ENCODE assay signal across 19 cellular contexts in genomic region chr4:151739118-151739517, GRCh38. TPM values are rescaled to one million over a fixed set of nuclear protein-coding genes. Genes with fewer than 3 reads are reported as not detected.
DNase-seq lines count a peak whose midpoint lies in the region; ATAC-seq, FAIRE-seq and TF ChIP-seq lines count a peak whose summit lies in the region.
"Had no signal": no experiment of that assay in that cellular context is flagged by ENCODE, and none has a peak within 500 bp of the region (broad histone marks: within the 10 kb centered on the region; RNA-seq: fewer than 3 reads in every experiment).

No MANE protein-coding gene starts in this region.

- no peak for TF ChIP-seq POLR2A in heart left ventricle (IDR thresholded peaks at IDR 0.05)

- peak; percentile 44 to 74 (median 69) for ATAC-seq in heart left ventricle

- H3K27ac ChIP-seq in heart left ventricle (peak overlapping the region in 8 of 12 donors; percentile 8 to 61 (median 44)), left ventricle myocardium inferior (replicated peaks) (peak overlapping the region; percentile 67), skeletal muscle tissue (ENCODE audit: low read depth, low read length) (peak overlapping the region; percentile 32), MM.1S (ENCODE audit: low read length) (no peak overlapping the region)
- H3K27ac ChIP-seq: GM23248 had no signal

- H2AFZ ChIP-seq in MM.1S (ENCODE audit: low read length) = no peak overlapping the region
- H2AFZ ChIP-seq: GM23248 had no signal

- peaks cover 0 to 7% (median 0%) of the 10 kb centered on the region in 9 donors for H3K36me3 ChIP-seq in heart left ventricle
- H3K36me3 ChIP-seq in bronchial epithelial cell (ENCODE audit: control insufficient read depth, insufficient read depth, low read length) = no peaks in the 10 kb centered on the region
- H3K36me3 ChIP-seq in left ventricle myocardium inferior = peaks cover 27% of the 10 kb centered on the region
- H3K36me3 ChIP-seq in skeletal muscle tissue (ENCODE audit: control insufficient read depth in 3 of 3, insufficient read depth in 3 of 3, low read length in 3 of 3) = no peaks in the 10 kb centered on the region
- no peaks in the 10 kb centered on the region for H3K36me3 ChIP-seq in MM.1S (replicated peaks; ENCODE audit: insufficient read depth, low read length)

- H3K9me3 ChIP-seq in heart left ventricle (peaks cover 0 to 21% (median 12%) of the 10 kb centered on the region in 12 donors), left ventricle myocardium inferior (replicated peaks) (peaks cover 26% of the 10 kb centered on the region), skeletal muscle tissue (ENCODE audit: control insufficient read depth in 3 of 3, low read length in 3 of 3) (no peaks in the 10 kb centered on the region), MM.1S (replicated peaks; ENCODE audit: insufficient read depth, low read length) (no peaks in the 10 kb centered on the region)

- H3F3A ChIP-seq in MM.1S (ENCODE audit: insufficient read depth, low read length) = no peaks in the 10 kb centered on the region

- WGBS in heart left ventricle, 4 donors = 53 to 84% (median 72%) methylated on average over 4 of the region's 4 CpGs

- peak; percentile 28 for FAIRE-seq in bronchial epithelial cell (lab: Jason Lieb, UNC)
- FAIRE-seq: G401.6, GM12892, H1 had no signal

- no peak overlapping the region for H3K4me2 ChIP-seq in MM.1S (ENCODE audit: low read depth, low read length)

- H3K9ac ChIP-seq in skeletal muscle tissue (ENCODE audit: low read depth in 1 of 3, low read length in 3 of 3) (no peak overlapping the region), MM.1S (ENCODE audit: low read length) (no peak overlapping the region)
- H3K9ac ChIP-seq: GM23248 had no signal

- TF ChIP-seq CTCF in heart left ventricle (IDR thresholded peaks at IDR 0.05) (no peak), bronchial epithelial cell (IDR thresholded peaks at IDR 0.05; ENCODE audit: insufficient read depth, low read length, severe bottlenecking) (no peak), left ventricle myocardium inferior (IDR thresholded peaks at IDR 0.05; ENCODE audit: borderline replicate concordance) (no peak), MM.1S (IDR thresholded peaks at IDR 0.05; ENCODE audit: low read length) (no peak)

- no peaks in the 10 kb centered on the region for H3K79me2 ChIP-seq in MM.1S (ENCODE audit: low read length)

- H3K4me1 ChIP-seq in heart left ventricle (peaks cover 0 to 18% (median 4%) of the 10 kb centered on the region in 12 donors), left ventricle myocardium inferior (peaks cover 30% of the 10 kb centered on the region), skeletal muscle tissue (ENCODE audit: control insufficient read depth in 3 of 3, insufficient read depth in 3 of 3, low read length in 3 of 3) (peaks cover 0 to 19% (median 13%) of the 10 kb centered on the region in 3 donors), MM.1S (ENCODE audit: low read length) (no peaks in the 10 kb centered on the region)

- intact Hi-C loops in heart left ventricle (cut with DNase I) = no loop called here
- intact Hi-C loops in cardiac septum (cut with DNase I) = no loop called here
- intact Hi-C loops in left ventricle myocardium inferior (cut with micrococcal nuclease) = no loop called here

- H3K27me3 ChIP-seq in heart left ventricle (no peaks in the 10 kb centered on the region), bronchial epithelial cell (ENCODE audit: control insufficient read depth, insufficient read depth, low read length) (no peaks in the 10 kb centered on the region), left ventricle myocardium inferior (ENCODE audit: low read depth) (no peaks in the 10 kb centered on the region), skeletal muscle tissue (ENCODE audit: control insufficient read depth in 3 of 3, insufficient read depth in 3 of 3, low read length in 3 of 3) (no peaks in the 10 kb centered on the region), MM.1S (replicated peaks; ENCODE audit: insufficient read depth, low read length) (no peaks in the 10 kb centered on the region)

- no peak for DNase-seq in heart left ventricle
- DNase-seq in cardiac septum (ENCODE audit: low spot score) = no peak
- DNase-seq in bronchial epithelial cell (ENCODE audit: low read depth) = no peak
- DNase-seq in left ventricle myocardium inferior = no peak
- DNase-seq in MM.1S = no peak
- DNase-seq in EL = no peak
- DNase-seq: C1 segment of cervical spinal cord; Calu3; CD4-positive, alpha-beta memory T cell; COR-L47; DMS53; DMS79 treated with DMSO at 0.1 percent for 48 hours; GM23248; H7; HCEC 1CT had no signal

- H3K9me2 ChIP-seq in MM.1S (replicated peaks; ENCODE audit: insufficient read depth, low read length) = no peaks in the 10 kb centered on the region

- H3K4me3 ChIP-seq in heart left ventricle = no peak overlapping the region
- H3K4me3 ChIP-seq in bronchial epithelial cell (ENCODE audit: low read depth, low read length) = no peak overlapping the region
- H3K4me3 ChIP-seq in left ventricle myocardium inferior = no peak overlapping the region
- H3K4me3 ChIP-seq in skeletal muscle tissue (ENCODE audit: low read length in 3 of 3) = no peak overlapping the region
- no peak overlapping the region for H3K4me3 ChIP-seq in MM.1S (ENCODE audit: low read length)
- H3K4me3 ChIP-seq: GM23248 had no signal

- no peaks in the 10 kb centered on the region for H4K20me1 ChIP-seq in MM.1S (ENCODE audit: insufficient read depth, low read length)

RNA-seq across cellular contexts. Expression of gene GATB, which starts 21.7 kb away (rescaled TPM):
- 100 to 1,000 TPM in 2 of 9 donors, 10 to 100 TPM in 7; 60.7 to 122 (median 83.4) TPM for total RNA-seq in heart left ventricle
- 100 to 1,000 TPM in 1 of 2 donors, 10 to 100 TPM in 1; 32.8 to 182 TPM for polyA plus RNA-seq in heart left ventricle
- 75.1 TPM for total RNA-seq in cardiac septum
- 11.1 and 14.0 TPM in 2 replicates for total RNA-seq in bronchial epithelial cell
- 102 TPM for total RNA-seq in left ventricle myocardium inferior
- total RNA-seq in skeletal muscle tissue = 15.7 TPM
